In genomic region chr2:25275575-25275965, GRCh38 we compare ENCODE assay signal across 1 cellular context.
TF ChIP-seq lines count a peak whose summit lies in the region.

No MANE protein-coding gene starts in this region.

TF ChIP-seq in GM12878, 131 proteins besides CTCF, POLR2A, EP300 and RAD21 (continued from another document):
- no peak for TF ChIP-seq NKRF (conservative IDR thresholded peaks at IDR 0.05)
